8 cellular contexts compared by ENCODE assay signal in genomic region chr3:36993326-36994283, GRCh38. TPM values are rescaled to one million over a fixed set of nuclear protein-coding genes. Genes with fewer than 3 reads are reported as not detected.
DNase-seq lines count a peak whose midpoint lies in the region; ATAC-seq, FAIRE-seq and TF ChIP-seq lines count a peak whose summit lies in the region.

TSS of gene MLH1 (plus strand) at chr3:36993518. CDS start at chr3:36993548, 30 bp downstream.

- DNase-seq in T-cell (peak; percentile 85 to 100 (median 93)), bronchial epithelial cell (ENCODE audit: low read depth) (peak; percentile 100), hippocampal formation (lab: John Stamatoyannopoulos, UW) (no peak), SKM-1 treated with dmso at 0.1 percent for 144 hours (lab: John Stamatoyannopoulos, UW; ENCODE audit: unreplicated experiment) (no peak)
- DNase-seq in stimulated activated CD4-positive, alpha-beta T cell treated with anti-CD3 and anti-CD28 coated beads, Interleukin-15, amount 100 ng/mL, for 24 hours, result peak; percentile 94

- TF ChIP-seq CTCF in bronchial epithelial cell (IDR thresholded peaks at IDR 0.05; ENCODE audit: insufficient read depth, low read length, severe bottlenecking), result no peak

- POLR2A ChIA-PET in T-cell (lab: Charles Lee), result interaction anchor here (0.6 to 3.2 kb wide), 21 partner anchors 11 to 1171 kb away, joined by 3 to 18 read pairs (median 5); partner anchors contain the start of genes OXSR1 (in 1 of the 2) and TRANK1 (in 1 of the 2)

- H3K27ac Mint-ChIP-seq in T-cell, result no peak within 1 kb of the TSS

- H3K4me3 ChIP-seq in bronchial epithelial cell (ENCODE audit: low read depth, low read length), result peak within 1 kb of the TSS; percentile 55

- CTCF ChIA-PET in T-cell (lab: Charles Lee), result interaction anchor here (0.6 to 2.0 kb wide), 9 partner anchors 22 to 220 kb away, joined by 3 to 14 read pairs (median 5); no protein-coding TSS in a partner anchor

- H3K4me1 Mint-ChIP-seq in T-cell, result peaks cover 28 to 44% (median 39%) of the 10 kb centered on the region in 3 donors

- no peaks in the 10 kb centered on the region for H3K9me3 Mint-ChIP-seq in T-cell

- ATAC-seq in GM18858 (IDR thresholded peaks at IDR 0.05; ENCODE audit: unreplicated experiment), result peak; percentile 90
- peak; percentile 94 for ATAC-seq in HG03060 (IDR thresholded peaks at IDR 0.05; ENCODE audit: low read depth, unreplicated experiment)
- peak; percentile 87 to 90 (median 88) for ATAC-seq in T-cell (replicated peaks in 1 of 4)

- H3K36me3 Mint-ChIP-seq in T-cell, result peaks cover 34% of the 10 kb centered on the region

- H3K4me3 Mint-ChIP-seq in T-cell, result no peak within 1 kb of the TSS

- peaks cover 2% of the 10 kb centered on the region for H3K36me3 ChIP-seq in bronchial epithelial cell (ENCODE audit: control insufficient read depth, insufficient read depth, low read length)

- FAIRE-seq in bronchial epithelial cell (lab: Jason Lieb, UNC), result no peak
- peak; percentile 99 for FAIRE-seq in islet of Langerhans (lab: Jason Lieb, UNC)

- H3K27me3 Mint-ChIP-seq in T-cell, result no peaks in the 10 kb centered on the region

- no peaks in the 10 kb centered on the region for H3K27me3 ChIP-seq in bronchial epithelial cell (ENCODE audit: control insufficient read depth, insufficient read depth, low read length)

RNA-seq across cellular contexts. Expression of gene MLH1, which starts in this region (rescaled TPM):
- 10 to 100 TPM; 24.7 to 32.4 (median 28.6) TPM for total RNA-seq in T-cell
- 28.7 and 31.0 TPM in 2 replicates for total RNA-seq in bronchial epithelial cell

Comparison
In these comparisons a context has a peak if more than half of its experiments do, and no peak if none do; other contexts are left out.
1. DNase-seq: peak in T-cell (34 of 34), bronchial epithelial cell (single experiment) and stimulated activated CD4-positive, alpha-beta T cell treated with anti-CD3 and anti-CD28 coated beads, Interleukin-15, amount 100 ng/mL, for 24 hours (single experiment); none in hippocampal formation (0 of 2) and SKM-1 treated with dmso at 0.1 percent for 144 hours (single experiment).
2. Peak in every context shown above with its lines, with median percentiles within 50 percentile points of each other: ATAC-seq.